22 cellular contexts compared by ENCODE assay signal in genomic region chr4:57206172-57206571, GRCh38.
"Had no signal": no experiment of that assay in that cellular context is flagged by ENCODE, and none has a peak within 500 bp of the region (broad histone marks: within the 10 kb centered on the region; RNA-seq: fewer than 3 reads in every experiment).

No MANE protein-coding gene starts in this region.

- H3K27ac ChIP-seq: HL-60, SJSA1, SK-N-MC had no signal

- H3K36me3 ChIP-seq: SJSA1 had no signal

- H3K9me3 ChIP-seq: SJSA1 had no signal

- H3K4me1 ChIP-seq: SJSA1 had no signal

- H3K4me3 ChIP-seq: SJSA1, SK-N-MC had no signal

- DNase-seq: KBM-7, MV-4-11, NCI-H1048, NCI-H1105, NCI-H1417, NCI-H1436 treated with DMSO at 0.1 percent for 48 hours, NCI-H1694, NCI-H187 treated with DMSO at 0.1 percent for 48 hours, NCI-H2029 treated with DMSO at 0.1 percent for 48 hours, NCI-H2171, NCI-H226, NCI-H446, NCI-H510A, NCI-H524 treated with DMSO at 0.1 percent for 48 hours, NCI-H69, NCI-H774, Right ventricle myocardium superior, RPMI8226, SIG-M5 had no signal
